In genomic region chr1:166116026-166116425, GRCh38 we compare ENCODE assay signal across 36 cellular contexts. TPM values are rescaled to one million over a fixed set of nuclear protein-coding genes. Genes with fewer than 3 reads are reported as not detected.
"Had no signal": no experiment of that assay in that cellular context is flagged by ENCODE, and none has a peak within 500 bp of the region (broad histone marks: within the 10 kb centered on the region; RNA-seq: fewer than 3 reads in every experiment).

No MANE protein-coding gene starts in this region.

- H3K27me3 ChIP-seq: MG63 had no signal

- H3K27ac ChIP-seq: KMS-11 had no signal

- H3K36me3 ChIP-seq: MG63 had no signal

- DNase-seq: Karpas-422, Kasumi-1, KG1, MG63, MM.1S, MV-4-11, NCI-H1048, NCI-H1092, NCI-H1092 treated with DMSO at 0.1 percent for 48 hours, NCI-H1105, NCI-H1105 treated with DMSO at 0.1 percent for 48 hours, NCI-H1417, NCI-H1417 treated with DMSO at 0.1 percent for 48 hours, NCI-H1436, NCI-H1436 treated with DMSO at 0.1 percent for 48 hours, NCI-H146, NCI-H1694, NCI-H1694 treated with DMSO at 0.1 percent for 48 hours, NCI-H187, NCI-H187 treated with DMSO at 0.1 percent for 48 hours, NCI-H1930, NCI-H2029, NCI-H2029 treated with DMSO at 0.1 percent for 48 hours, NCI-H2081, NCI-H2081 treated with DMSO at 0.1 percent for 48 hours, NCI-H2107, NCI-H2171, NCI-H2171 treated with DMSO at 0.1 percent for 48 hours, NCI-H2227 treated with DMSO at 0.1 percent for 48 hours, NCI-H226, NCI-H345, NCI-H446 treated with DMSO at 0.1 percent for 48 hours, NCI-H510A, NCI-H510A treated with DMSO at 0.1 percent for 48 hours had no signal

- H3K4me3 ChIP-seq: MG63 had no signal

- H3K9me3 ChIP-seq: MG63 had no signal

RNA-seq across cellular contexts. Expression of gene FAM78B, which starts 50.8 kb away (rescaled TPM):
- total RNA-seq: M059J had no signal
